ENCODE assay signal across 31 cellular contexts in the genomic region with DNA sequence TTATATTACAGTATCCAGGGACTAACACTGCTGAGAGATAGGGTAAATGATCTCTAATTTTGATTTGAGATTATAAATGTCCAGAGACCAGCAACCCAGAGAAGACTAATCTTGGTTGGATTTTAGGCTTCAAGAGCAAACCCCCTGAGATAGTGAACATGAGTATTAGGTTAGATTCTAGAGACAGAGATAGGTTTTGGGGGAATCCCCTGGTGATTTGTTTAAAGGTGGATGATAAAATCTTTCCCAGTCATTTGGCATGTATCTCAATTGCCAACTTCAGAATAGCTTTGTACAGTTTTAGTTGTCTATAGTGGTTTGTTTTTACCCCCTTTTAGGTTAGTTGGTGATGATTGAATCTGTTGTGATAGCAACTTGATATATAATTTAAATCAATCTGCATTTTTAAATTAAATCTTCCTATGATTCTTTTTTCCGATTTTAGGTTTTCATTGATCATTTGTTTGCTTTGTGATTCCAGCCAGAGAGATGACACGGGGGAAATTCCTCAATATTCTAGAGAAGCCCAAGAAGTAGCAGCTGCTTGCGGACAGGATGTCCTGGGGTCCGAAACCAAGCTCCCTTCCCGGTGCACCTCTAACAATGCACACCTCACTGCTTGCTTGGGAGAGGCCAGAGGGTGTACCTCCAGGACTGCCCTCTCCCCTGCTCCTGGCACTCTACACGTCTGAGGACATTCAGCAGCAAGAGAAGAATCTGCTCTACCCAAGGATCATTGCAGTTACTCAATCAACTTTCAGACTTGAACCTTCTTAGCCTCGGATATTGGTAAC. TPM values are rescaled to one million over a fixed set of nuclear protein-coding genes. Genes with fewer than 3 reads are reported as not detected.
DNase-seq lines count a peak whose midpoint lies in the region; ATAC-seq, FAIRE-seq and TF ChIP-seq lines count a peak whose summit lies in the region.
"Had no signal": no experiment of that assay in that cellular context is flagged by ENCODE, and none has a peak within 500 bp of the region (broad histone marks: within the 10 kb centered on the region; RNA-seq: fewer than 3 reads in every experiment).

No MANE protein-coding gene starts in this region.

- ATAC-seq in activated CD8-positive, alpha-beta T cell treated with anti-CD3 and anti-CD28 coated beads for 36 hours, result peak; percentile 24
- no peak for ATAC-seq in activated CD8-positive, alpha-beta T cell treated with anti-CD3 and anti-CD28 coated beads, Interleukin-2, amount 10 ng/mL, durations not matched to agents 7 days and 5 days
- ATAC-seq in WTC11 (no peak), GM19351 (IDR thresholded peaks at IDR 0.05; ENCODE audit: unreplicated experiment) (no peak)
- ATAC-seq in stimulated activated naive CD8-positive, alpha-beta T cell treated with anti-CD3 and anti-CD28 coated beads, Interleukin-15, amount 100 ng/mL, for 72 hours, result no peak
- ATAC-seq: GM12878 had no signal

- H3K4me1 Mint-ChIP-seq in activated CD8-positive, alpha-beta T cell treated with anti-CD3 and anti-CD28 coated beads for 36 hours (ENCODE audit: low read depth), result no peaks in the 10 kb centered on the region
- H3K4me1 Mint-ChIP-seq in activated CD8-positive, alpha-beta T cell treated with anti-CD3 and anti-CD28 coated beads, Interleukin-2, amount 10 ng/mL, durations not matched to agents 7 days and 5 days (ENCODE audit: low read depth), result no peaks in the 10 kb centered on the region
- H3K4me1 Mint-ChIP-seq in WTC11, result no peaks in the 10 kb centered on the region
- H3K4me1 Mint-ChIP-seq in stimulated activated naive CD8-positive, alpha-beta T cell treated with anti-CD3 and anti-CD28 coated beads, Interleukin-15, amount 100 ng/mL, for 72 hours, result no peaks in the 10 kb centered on the region
- H3K4me1 Mint-ChIP-seq: CD14-positive monocyte; CD4-positive, alpha-beta memory T cell; CD4-positive, CD25-positive, alpha-beta regulatory T cell; CD8-positive, alpha-beta memory T cell had no signal

- no peak for FAIRE-seq in GM12891 (lab: Jason Lieb, UNC)
- FAIRE-seq: A204.1, GM12878, GM19239 had no signal

- no peaks in the 10 kb centered on the region for H3K9me3 ChIP-seq in esophagus muscularis mucosa
- H3K9me3 ChIP-seq: BE2C, BLaER1 had no signal

- DNase-seq in activated CD8-positive, alpha-beta T cell treated with anti-CD3 and anti-CD28 coated beads for 36 hours, result no peak
- no peak for DNase-seq in activated CD8-positive, alpha-beta T cell treated with anti-CD3 and anti-CD28 coated beads, Interleukin-2, amount 10 ng/mL, durations not matched to agents 7 days and 5 days
- no peak for DNase-seq in WTC11 (ENCODE audit: low spot score)
- DNase-seq in esophagus muscularis mucosa (ENCODE audit: extremely low spot score), result peak; percentile 70
- no peak for DNase-seq in stimulated activated naive CD8-positive, alpha-beta T cell treated with anti-CD3 and anti-CD28 coated beads, Interleukin-15, amount 100 ng/mL, for 72 hours
- no peak for DNase-seq in GM12891 (ENCODE audit: insufficient read length, low spot score)
- DNase-seq: 8988T; ACHN; BE2C; C1 segment of cervical spinal cord; CD4-positive, alpha-beta memory T cell; CD4-positive, CD25-positive, alpha-beta regulatory T cell; CD8-positive, alpha-beta memory T cell; COR-L47; DMS 273 treated with DMSO at 0.1 percent for 48 hours; DMS153; DMS53; DMS79; DND-41; EL; GDM1 had no signal

- H3K36me3 ChIP-seq in esophagus muscularis mucosa, result peaks cover 6 to 40% (median 23%) of the 10 kb centered on the region in 4 donors
- H3K36me3 ChIP-seq: BE2C had no signal

- H3K9me3 Mint-ChIP-seq in activated CD8-positive, alpha-beta T cell treated with anti-CD3 and anti-CD28 coated beads for 36 hours, result no peaks in the 10 kb centered on the region
- H3K9me3 Mint-ChIP-seq in activated CD8-positive, alpha-beta T cell treated with anti-CD3 and anti-CD28 coated beads, Interleukin-2, amount 10 ng/mL, durations not matched to agents 7 days and 5 days (ENCODE audit: insufficient read depth), result no peaks in the 10 kb centered on the region
- no peaks in the 10 kb centered on the region for H3K9me3 Mint-ChIP-seq in WTC11
- H3K9me3 Mint-ChIP-seq in stimulated activated naive CD8-positive, alpha-beta T cell treated with anti-CD3 and anti-CD28 coated beads, Interleukin-15, amount 100 ng/mL, for 72 hours, result no peaks in the 10 kb centered on the region
- H3K9me3 Mint-ChIP-seq: CD14-positive monocyte; CD4-positive, alpha-beta memory T cell; CD4-positive, CD25-positive, alpha-beta regulatory T cell; CD8-positive, alpha-beta memory T cell had no signal

- no peaks in the 10 kb centered on the region for H3K27me3 Mint-ChIP-seq in activated CD8-positive, alpha-beta T cell treated with anti-CD3 and anti-CD28 coated beads for 36 hours
- H3K27me3 Mint-ChIP-seq in activated CD8-positive, alpha-beta T cell treated with anti-CD3 and anti-CD28 coated beads, Interleukin-2, amount 10 ng/mL, durations not matched to agents 7 days and 5 days (ENCODE audit: low read depth), result no peaks in the 10 kb centered on the region
- no peaks in the 10 kb centered on the region for H3K27me3 Mint-ChIP-seq in WTC11 (ENCODE audit: low read depth)
- no peaks in the 10 kb centered on the region for H3K27me3 Mint-ChIP-seq in stimulated activated naive CD8-positive, alpha-beta T cell treated with anti-CD3 and anti-CD28 coated beads, Interleukin-15, amount 100 ng/mL, for 72 hours
- H3K27me3 Mint-ChIP-seq: CD4-positive, alpha-beta memory T cell; CD4-positive, CD25-positive, alpha-beta regulatory T cell; CD8-positive, alpha-beta memory T cell had no signal

- H3K4me3 ChIP-seq in esophagus muscularis mucosa, result no peak overlapping the region
- H3K4me3 ChIP-seq: BLaER1, GM12878 had no signal

- POLR2A ChIA-PET in activated CD8-positive, alpha-beta T cell treated with anti-CD3 and anti-CD28 coated beads for 36 hours (lab: Charles Lee), result no interaction called here
- POLR2A ChIA-PET in activated CD8-positive, alpha-beta T cell treated with anti-CD3 and anti-CD28 coated beads, Interleukin-2, amount 10 ng/mL, durations not matched to agents 7 days and 5 days (lab: Charles Lee), result no interaction called here
- POLR2A ChIA-PET in WTC11 (lab: Charles Lee), result no interaction called here

- TF ChIP-seq EP300 in esophagus muscularis mucosa (IDR thresholded peaks at IDR 0.05), result no peak

- intact Hi-C loops in activated CD8-positive, alpha-beta T cell treated with anti-CD3 and anti-CD28 coated beads for 36 hours (cut with micrococcal nuclease), result no loop called here
- intact Hi-C loops in esophagus muscularis mucosa (cut with DNase I), result no loop called here

- TF ChIP-seq CTCF in activated CD8-positive, alpha-beta T cell treated with anti-CD3 and anti-CD28 coated beads for 36 hours (IDR thresholded peaks at IDR 0.05), result no peak
- TF ChIP-seq CTCF in WTC11 (IDR thresholded peaks at IDR 0.05) (no peak), esophagus muscularis mucosa (IDR thresholded peaks at IDR 0.05) (no peak)

- no peak overlapping the region for H3K27ac Mint-ChIP-seq in activated CD8-positive, alpha-beta T cell treated with anti-CD3 and anti-CD28 coated beads for 36 hours
- no peak overlapping the region for H3K27ac Mint-ChIP-seq in activated CD8-positive, alpha-beta T cell treated with anti-CD3 and anti-CD28 coated beads, Interleukin-2, amount 10 ng/mL, durations not matched to agents 7 days and 5 days
- peak overlapping the region; percentile 6; the same call in 1 of the 2 replicates for H3K27ac Mint-ChIP-seq in WTC11
- H3K27ac Mint-ChIP-seq in stimulated activated naive CD8-positive, alpha-beta T cell treated with anti-CD3 and anti-CD28 coated beads, Interleukin-15, amount 100 ng/mL, for 72 hours, result no peak overlapping the region
- H3K27ac Mint-ChIP-seq: CD14-positive monocyte; CD4-positive, CD25-positive, alpha-beta regulatory T cell had no signal

- CTCF ChIA-PET in activated CD8-positive, alpha-beta T cell treated with anti-CD3 and anti-CD28 coated beads for 36 hours (lab: Charles Lee), result interaction anchor here (1.1 kb wide), 1 partner anchor 58 kb away, joined by 3 read pairs; no protein-coding TSS in a partner anchor
- CTCF ChIA-PET in activated CD8-positive, alpha-beta T cell treated with anti-CD3 and anti-CD28 coated beads, Interleukin-2, amount 10 ng/mL, durations not matched to agents 7 days and 5 days (lab: Charles Lee), result interaction anchor here (1.2 to 1.4 kb wide), 2 partner anchors 17 to 53 kb away, joined by 3 to 5 read pairs; no protein-coding TSS in a partner anchor
- CTCF ChIA-PET in WTC11 (lab: Charles Lee), result interaction anchor here (1.0 to 1.2 kb wide), 2 partner anchors 12 to 21 kb away, joined by 3 to 4 read pairs; no protein-coding TSS in a partner anchor

- H3K4me1 ChIP-seq in esophagus muscularis mucosa, result no peaks in the 10 kb centered on the region
- H3K4me1 ChIP-seq: BE2C, BLaER1 had no signal

- H3K27me3 ChIP-seq in esophagus muscularis mucosa, result no peaks in the 10 kb centered on the region
- H3K27me3 ChIP-seq: BE2C, BLaER1 had no signal

- H3K27ac ChIP-seq in esophagus muscularis mucosa (replicated peaks in 1 of 4), result no peak overlapping the region
- H3K27ac ChIP-seq: BLaER1 had no signal

- H3K4me3 Mint-ChIP-seq in activated CD8-positive, alpha-beta T cell treated with anti-CD3 and anti-CD28 coated beads for 36 hours, result no peak overlapping the region
- H3K4me3 Mint-ChIP-seq in activated CD8-positive, alpha-beta T cell treated with anti-CD3 and anti-CD28 coated beads, Interleukin-2, amount 10 ng/mL, durations not matched to agents 7 days and 5 days, result no peak overlapping the region
- no peak overlapping the region for H3K4me3 Mint-ChIP-seq in WTC11
- H3K4me3 Mint-ChIP-seq in stimulated activated naive CD8-positive, alpha-beta T cell treated with anti-CD3 and anti-CD28 coated beads, Interleukin-15, amount 100 ng/mL, for 72 hours, result no peak overlapping the region
- H3K4me3 Mint-ChIP-seq: CD14-positive monocyte; CD4-positive, alpha-beta memory T cell; CD4-positive, CD25-positive, alpha-beta regulatory T cell; CD8-positive, alpha-beta memory T cell had no signal

- TF ChIP-seq POLR2A in esophagus muscularis mucosa (IDR thresholded peaks at IDR 0.05; ENCODE audit: low read depth) (no peak), GM12891 (IDR thresholded peaks at IDR 0.05; ENCODE audit: low read depth, low read length) (no peak)

- 100% methylated on average over 7 of the region's 7 CpGs for WGBS in esophagus muscularis mucosa

- H3K36me3 Mint-ChIP-seq in activated CD8-positive, alpha-beta T cell treated with anti-CD3 and anti-CD28 coated beads for 36 hours (ENCODE audit: low read depth), result peaks cover 15% of the 10 kb centered on the region
- H3K36me3 Mint-ChIP-seq in activated CD8-positive, alpha-beta T cell treated with anti-CD3 and anti-CD28 coated beads, Interleukin-2, amount 10 ng/mL, durations not matched to agents 7 days and 5 days (ENCODE audit: low read depth), result no peaks in the 10 kb centered on the region
- H3K36me3 Mint-ChIP-seq in WTC11, result 0 out of 2 replicates have a peak, but pooled peaks cover 5% of the 10 kb centered on the region

TF ChIP-seq in WTC11, 78 proteins besides CTCF, POLR2A, EP300 and RAD21:
- no peak for TF ChIP-seq ZNF423 (CRISPR knock-in tag; IDR thresholded peaks at IDR 0.05)
TF ChIP-seq in WTC11: peak in this region for 0.

RNA-seq across cellular contexts. Expression of a gene that starts 40.6 kb away (rescaled TPM):
- total RNA-seq in activated CD8-positive, alpha-beta T cell treated with anti-CD3 and anti-CD28 coated beads for 36 hours, result not detected
- not detected for total RNA-seq in activated CD8-positive, alpha-beta T cell treated with anti-CD3 and anti-CD28 coated beads, Interleukin-2, amount 10 ng/mL, durations not matched to agents 7 days and 5 days
- 0.11 to 0.16 TPM in 2 of 3 replicates, not detected in the other for total RNA-seq in WTC11 (2021)
- not detected for total RNA-seq in esophagus muscularis mucosa
- 0.03 TPM for polyA plus RNA-seq in GM12891 (2012; ENCODE audit: low read depth, missing spikeins)
- total RNA-seq: A673; CD4-positive, alpha-beta memory T cell; CD4-positive, CD25-positive, alpha-beta regulatory T cell; CD8-positive, alpha-beta memory T cell; Daoy; G401; GM12878 had no signal
- polyA plus RNA-seq: AG04450; CD14-positive monocyte; CD4-positive, alpha-beta memory T cell; CD8-positive, alpha-beta memory T cell had no signal
